In the genomic region with DNA sequence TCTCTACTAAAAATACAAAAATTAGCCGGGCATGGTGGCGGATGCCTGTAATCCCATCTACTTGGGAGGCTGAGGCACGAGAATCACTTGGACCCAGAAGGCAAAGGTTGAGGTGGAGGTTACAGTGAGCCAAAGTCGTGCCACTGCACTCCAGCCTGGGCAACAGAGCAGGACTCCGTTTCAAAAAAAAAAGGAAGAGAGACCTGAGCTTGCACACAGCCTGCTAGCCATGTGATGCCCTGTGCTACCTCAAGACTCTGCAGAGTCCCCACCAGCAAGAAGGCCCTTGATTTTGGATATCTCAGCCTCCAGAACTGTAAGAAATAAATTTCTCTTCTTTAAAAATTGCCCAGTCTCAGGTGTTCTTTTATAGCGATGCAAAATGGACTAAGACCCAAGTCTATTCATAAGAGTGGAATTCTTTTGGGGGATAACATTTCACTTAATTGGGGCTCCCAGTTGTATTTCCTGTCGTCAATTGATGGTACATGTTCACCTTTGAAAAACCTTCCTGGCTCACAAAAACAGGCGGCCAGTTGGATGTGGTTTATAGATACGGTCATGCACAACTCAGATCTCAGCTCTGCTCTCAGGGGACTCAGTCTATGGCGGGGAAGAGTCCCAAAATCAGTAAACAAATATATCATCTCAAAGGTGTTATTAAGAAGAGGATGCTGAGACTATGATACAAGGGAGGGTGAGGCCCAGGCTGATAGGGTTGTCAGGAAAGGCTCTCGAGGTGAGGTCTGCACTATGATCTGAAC, we compare ENCODE assay signal across 13 cellular contexts. TPM values are rescaled to one million over a fixed set of nuclear protein-coding genes. Genes with fewer than 3 reads are reported as not detected.
DNase-seq lines count a peak whose midpoint lies in the region; ATAC-seq, FAIRE-seq and TF ChIP-seq lines count a peak whose summit lies in the region.
"Had no signal": no experiment of that assay in that cellular context is flagged by ENCODE, and none has a peak within 500 bp of the region (broad histone marks: within the 10 kb centered on the region; RNA-seq: fewer than 3 reads in every experiment).

No MANE protein-coding gene starts in this region.

- H3K9ac ChIP-seq in GM12878 (ENCODE audit: control insufficient read depth, insufficient read depth, low read length), result peak overlapping the region; percentile 0; the same call in 1 of the 2 replicates

- H3K4me3 ChIP-seq in OCI-LY7 (ENCODE audit: low read depth, low read length, poor library complexity, severe bottlenecking) (peak overlapping the region; percentile 34), GM12878 (peak overlapping the region; percentile 18; the same call in 1 of the 2 replicates), heart right ventricle (no peak overlapping the region)
- H3K4me3 ChIP-seq: tibial artery had no signal

- peaks cover 42% of the 10 kb centered on the region for H3K4me1 Mint-ChIP-seq in activated naive CD4-positive, alpha-beta T cell treated with anti-CD3 and anti-CD28 coated beads, Interleukin-2, amount 10 ng/mL, durations not matched to agents 7 days and 5 days
- H3K4me1 Mint-ChIP-seq in stimulated activated effector memory CD8-positive, alpha-beta T cell treated with anti-CD3 and anti-CD28 coated beads, Interleukin-12 subunit alpha, Interleukin-12 subunit beta, amount 100 ng/mL, for 72 hours, result peaks cover 45% of the 10 kb centered on the region

- peaks cover 57% of the 10 kb centered on the region for H3K79me2 ChIP-seq in OCI-LY7 (ENCODE audit: insufficient read depth, low read depth, low read length)
- peaks cover 55% of the 10 kb centered on the region for H3K79me2 ChIP-seq in GM12878 (ENCODE audit: control insufficient read depth, insufficient read depth, low read length)

- peaks cover 12% of the 10 kb centered on the region; the same call in 1 of the 2 replicates for H4K20me1 ChIP-seq in OCI-LY7 (ENCODE audit: insufficient read depth, low read length)
- H4K20me1 ChIP-seq in GM12878 (ENCODE audit: control insufficient read depth, insufficient read depth), result peaks cover 4% of the 10 kb centered on the region; the same call in 1 of the 2 replicates

- peak overlapping the region; percentile 1 for H3K4me3 Mint-ChIP-seq in activated naive CD4-positive, alpha-beta T cell treated with anti-CD3 and anti-CD28 coated beads, Interleukin-2, amount 10 ng/mL, durations not matched to agents 7 days and 5 days
- peak overlapping the region; percentile 84 for H3K4me3 Mint-ChIP-seq in stimulated activated effector memory CD8-positive, alpha-beta T cell treated with anti-CD3 and anti-CD28 coated beads, Interleukin-12 subunit alpha, Interleukin-12 subunit beta, amount 100 ng/mL, for 72 hours

- H3K27me3 ChIP-seq in GM12878 (replicated peaks in 1 of 2; ENCODE audit: control insufficient read depth in 2 of 2, insufficient read depth in 2 of 2, low read length in 1 of 2) (no peaks in the 10 kb centered on the region), heart right ventricle (no peaks in the 10 kb centered on the region)
- H3K27me3 ChIP-seq: tibial artery had no signal

- in situ Hi-C loops in GM12878 (cut with MboI), result no loop called here

- ATAC-seq in GM12878 (peak; percentile 26), heart right ventricle (no peak), GM18861 (IDR thresholded peaks at IDR 0.05; ENCODE audit: unreplicated experiment) (no peak)
- no peak for ATAC-seq in stimulated activated effector memory CD8-positive, alpha-beta T cell treated with anti-CD3 and anti-CD28 coated beads, Interleukin-12 subunit alpha, Interleukin-12 subunit beta, amount 100 ng/mL, for 72 hours

- TF ChIP-seq CTCF in OCI-LY7 (conservative IDR thresholded peaks at IDR 0.05; ENCODE audit: low read length), result no peak
- TF ChIP-seq CTCF in GM12878 (IDR thresholded peaks at IDR 0.05 in 2 of 3, conservative IDR thresholded peaks at IDR 0.05 in 1 of 3; ENCODE audit: control insufficient read depth in 2 of 3, extremely low read depth in 1 of 3, insufficient read depth in 1 of 3, low read depth in 3 of 3, low read length in 3 of 3), result no peak
- TF ChIP-seq CTCF in heart right ventricle (IDR thresholded peaks at IDR 0.05), result no peak

- no peaks in the 10 kb centered on the region for H3K27me3 Mint-ChIP-seq in activated naive CD4-positive, alpha-beta T cell treated with anti-CD3 and anti-CD28 coated beads, Interleukin-2, amount 10 ng/mL, durations not matched to agents 7 days and 5 days

- no peaks in the 10 kb centered on the region for H3K9me3 Mint-ChIP-seq in activated naive CD4-positive, alpha-beta T cell treated with anti-CD3 and anti-CD28 coated beads, Interleukin-2, amount 10 ng/mL, durations not matched to agents 7 days and 5 days
- no peaks in the 10 kb centered on the region for H3K9me3 Mint-ChIP-seq in stimulated activated effector memory CD8-positive, alpha-beta T cell treated with anti-CD3 and anti-CD28 coated beads, Interleukin-12 subunit alpha, Interleukin-12 subunit beta, amount 100 ng/mL, for 72 hours

- POLR2A ChIA-PET in OCI-LY7 (lab: Charles Lee) (interaction anchor here (1.0 to 2.1 kb wide), 2 partner anchors 40 to 101 kb away, joined by 3 to 4 read pairs; no protein-coding TSS in a partner anchor), GM12878 (lab: Charles Lee) (interaction anchor here (1.2 to 6.1 kb wide), 3 partner anchors 29 to 79 kb away, joined by 3 to 72 read pairs (median 5); no protein-coding TSS in a partner anchor)

- no peak for TF ChIP-seq RAD21 in GM12878 (IDR thresholded peaks at IDR 0.05; ENCODE audit: insufficient read depth, low read depth, low read length)

- SMC1A ChIA-PET in GM12878 (lab: Charles Lee; ENCODE audit: uncharacterized antibody, unreplicated experiment), result interaction anchor here (0.6 to 2.1 kb wide), 7 partner anchors 40 to 149 kb away, joined by 3 to 11 read pairs (median 4); no protein-coding TSS in a partner anchor

- H3K27ac Mint-ChIP-seq in activated naive CD4-positive, alpha-beta T cell treated with anti-CD3 and anti-CD28 coated beads, Interleukin-2, amount 10 ng/mL, durations not matched to agents 7 days and 5 days, result no peak overlapping the region
- no peak overlapping the region for H3K27ac Mint-ChIP-seq in stimulated activated effector memory CD8-positive, alpha-beta T cell treated with anti-CD3 and anti-CD28 coated beads, Interleukin-12 subunit alpha, Interleukin-12 subunit beta, amount 100 ng/mL, for 72 hours

- BruUV-seq in OCI-LY7 (replicated peaks; lab: Mats Ljungman, UMichigan), result no TSS peak
- no TSS peak for BruUV-seq in GM12878 (replicated peaks; lab: Mats Ljungman, UMichigan)

- H2AFZ ChIP-seq in OCI-LY7 (ENCODE audit: low read length), result no peak overlapping the region
- no peak overlapping the region for H2AFZ ChIP-seq in GM12878 (ENCODE audit: control insufficient read depth, low read depth, low read length)

- DNase-seq in activated naive CD4-positive, alpha-beta T cell treated with anti-CD3 and anti-CD28 coated beads, Interleukin-2, amount 10 ng/mL, durations not matched to agents 7 days and 5 days, result no peak
- DNase-seq in activated naive CD4-positive, alpha-beta T cell treated with anti-CD3 and anti-CD28 coated beads, Interleukin-2, amount 50 U/mL, for 16 hours, result no peak
- DNase-seq in OCI-LY7 (ENCODE audit: low spot score), result peak; percentile 49
- no peak for DNase-seq in GM12878 (ENCODE audit: low read depth, low spot score)
- DNase-seq in stimulated activated effector memory CD8-positive, alpha-beta T cell treated with anti-CD3 and anti-CD28 coated beads, Interleukin-12 subunit alpha, Interleukin-12 subunit beta, amount 100 ng/mL, for 72 hours (ENCODE audit: low spot score in 2 of 2), result no peak
- DNase-seq in DMS153 (lab: John Stamatoyannopoulos, UW), result no peak
- DNase-seq in heart right ventricle, result no peak
- DNase-seq: cerebellar nuclear complex, NCI-H1048, tibial artery had no signal

- H3K9me3 ChIP-seq in OCI-LY7 (ENCODE audit: low read length) (no peaks in the 10 kb centered on the region), GM12878 (replicated peaks; ENCODE audit: control insufficient read depth, insufficient read depth, low read length) (no peaks in the 10 kb centered on the region; the same call in 2 of the 3 replicates), heart right ventricle (no peaks in the 10 kb centered on the region)
- H3K9me3 ChIP-seq: tibial artery had no signal

- no peak for FAIRE-seq in GM12878 (lab: Jason Lieb, UNC)
- FAIRE-seq: islet of Langerhans had no signal

- 21% methylated on average over 11 of the region's 11 CpGs for WGBS in GM12878 (ENCODE audit: insufficient coverage, insufficient replicate concordance, low lambda C conversion rate, missing lambda C conversion rate)
- 91 to 93% methylated on average over 11 of the region's 11 CpGs for WGBS in heart right ventricle, 2 donors

- TF ChIP-seq EP300 in GM12878 (IDR thresholded peaks at IDR 0.05; ENCODE audit: borderline replicate concordance in 1 of 2, control insufficient read depth in 1 of 2, low read depth in 2 of 2, low read length in 2 of 2), result no peak

- H3K27ac ChIP-seq in OCI-LY7 (ENCODE audit: low read depth, low read length, poor library complexity, severe bottlenecking) (peak overlapping the region; percentile 57), GM12878 (ENCODE audit: control insufficient read depth, insufficient read depth) (peak overlapping the region; percentile 58), heart right ventricle (no peak overlapping the region)

- H3K4me1 ChIP-seq in OCI-LY7 (ENCODE audit: insufficient read depth, low read length, poor library complexity, severe bottlenecking), result peaks cover 33% of the 10 kb centered on the region
- peaks cover 34% of the 10 kb centered on the region for H3K4me1 ChIP-seq in GM12878 (ENCODE audit: control insufficient read depth, insufficient read depth, low read length)
- peaks cover 16 to 38% (median 35%) of the 10 kb centered on the region in 9 donors for H3K4me1 ChIP-seq in heart right ventricle

- H3K36me3 ChIP-seq in OCI-LY7 (ENCODE audit: insufficient read depth, low read length), result peaks cover 20% of the 10 kb centered on the region
- H3K36me3 ChIP-seq in GM12878 (ENCODE audit: control insufficient read depth in 2 of 2, insufficient read depth in 2 of 2, low read length in 1 of 2), result peaks cover 0 to 7% of the 10 kb centered on the region in 2 experiments; a peak in 2 of 4 replicates
- H3K36me3 ChIP-seq in heart right ventricle, result peaks cover 0 to 20% (median 0%) of the 10 kb centered on the region in 9 donors

- RAD21 ChIA-PET in GM12878 (lab: Charles Lee; ENCODE audit: unreplicated experiment), result interaction anchor here (0.9 to 2.7 kb wide), 4 partner anchors 35 to 79 kb away, joined by 3 to 20 read pairs (median 6); no protein-coding TSS in a partner anchor

- no peak for TF ChIP-seq POLR2A in GM12878 (IDR thresholded peaks at IDR 0.05; ENCODE audit: low read depth, low read length)

- no peaks in the 10 kb centered on the region for H3K9me2 ChIP-seq in OCI-LY7 (ENCODE audit: insufficient read depth, low read length)

- H3K36me3 Mint-ChIP-seq in activated naive CD4-positive, alpha-beta T cell treated with anti-CD3 and anti-CD28 coated beads, Interleukin-2, amount 10 ng/mL, durations not matched to agents 7 days and 5 days, result peaks cover 19% of the 10 kb centered on the region
- peaks cover 48% of the 10 kb centered on the region for H3K36me3 Mint-ChIP-seq in stimulated activated effector memory CD8-positive, alpha-beta T cell treated with anti-CD3 and anti-CD28 coated beads, Interleukin-12 subunit alpha, Interleukin-12 subunit beta, amount 100 ng/mL, for 72 hours

- H3K4me2 ChIP-seq in OCI-LY7 (ENCODE audit: low read length) (peak overlapping the region; percentile 61), GM12878 (ENCODE audit: control insufficient read depth, insufficient read depth) (peak overlapping the region; percentile 79)

- CTCF ChIA-PET in activated naive CD4-positive, alpha-beta T cell treated with anti-CD3 and anti-CD28 coated beads, Interleukin-2, amount 10 ng/mL, durations not matched to agents 7 days and 5 days (lab: Charles Lee), result no interaction called here
- CTCF ChIA-PET in OCI-LY7 (lab: Charles Lee; ENCODE audit: unreplicated experiment) (no interaction called here), GM12878 (lab: Yijun Ruan, JAX) (interaction anchor here (1.3 kb wide), 1 partner anchor 80 kb away, joined by 3 read pairs; no protein-coding TSS in a partner anchor)

- intact Hi-C loops in OCI-LY7 (cut with micrococcal nuclease; ENCODE audit: unreplicated experiment) (loop anchor here (5.0 kb wide), 1 partner anchor 43 kb away; no protein-coding TSS in a partner anchor), GM12878 (cut with micrococcal nuclease; ENCODE audit: unreplicated experiment) (loop anchor here (5.0 to 10.0 kb wide), 2 partner anchors 78 to 100 kb away; no protein-coding TSS in a partner anchor), heart right ventricle (cut with DNase I) (loop anchor here in 1 of 10 donors (5.0 kb wide), 1 partner anchor 47 kb away; a partner anchor contains a TSS)

RNA-seq across cellular contexts. Expression of a gene that starts 2.4 kb away (rescaled TPM):
- total RNA-seq in OCI-LY7 (2014; rRNA removed; shearing (Covaris generic)), result 14.6 and 15.6 TPM in 2 replicates
- 87.1 and 87.2 TPM in 2 replicates for total RNA-seq in OCI-LY7 (2022)
- total RNA-seq in GM12878 (2013; cell fraction: nucleolus; rRNA removed), result 47.2 and 55.4 TPM in 2 replicates
- total RNA-seq in GM12878 (2014; rRNA removed), result 3.6 and 4.9 TPM in 2 replicates
- 6.8 and 7.2 TPM in 2 replicates for total RNA-seq in GM12878 (2014; rRNA removed; fragmentation: Illumina TruSeq; extraction: Trizol)
- 57.5 and 65.3 TPM in 2 replicates for total RNA-seq in GM12878 (2021)
- 13.6 TPM for polyA plus RNA-seq in GM12878 (2011; ENCODE audit: low read depth)
- 3.2 and 5.1 TPM in 2 replicates for polyA plus RNA-seq in GM12878 (2011; rRNA removed)
- polyA plus RNA-seq in GM12878 (2011; cell fraction: cytosol; rRNA removed), result 7.8 and 8.6 TPM in 2 replicates
- polyA plus RNA-seq in GM12878 (2011; cell fraction: nucleus; rRNA removed), result 45.6 and 76.2 TPM in 2 replicates
- polyA plus RNA-seq in GM12878 (2012), result 34.7 and 37.6 TPM in 2 replicates
- 3.5 and 17.6 TPM in 2 replicates for polyA plus RNA-seq in GM12878 (2014; fragmentation: Illumina TruSeq; extraction: Trizol)
- polyA plus RNA-seq in GM12878 (2014; fragmentation: Nextera tagmentation; extraction: Ambion mirVana), result 1 to 10 TPM in 1 of 2 experiments, under 1 TPM in 1; 0.66 to 1.7 TPM
- 24.0 and 42.2 TPM in 2 replicates for polyA plus RNA-seq in GM12878 (2014; rRNA removed)
- 10 to 100 TPM; 47.1 to 49.4 TPM for polyA plus RNA-seq in GM12878 (2016; fragmentation: Nextera tagmentation; extraction: Ambion mirVana)
- polyA minus RNA-seq in GM12878 (2011; rRNA and poly(A)+ RNA removed), result 4.5 and 8.6 TPM in 2 replicates
- polyA minus RNA-seq in GM12878 (2011; cell fraction: cytosol; rRNA and poly(A)+ RNA removed), result 9.5 and 14.8 TPM in 2 replicates
- polyA minus RNA-seq in GM12878 (2011; cell fraction: nucleus; rRNA and poly(A)+ RNA removed), result 15.5 and 27.3 TPM in 2 replicates
- 10 to 100 TPM; 20.0 to 26.6 (median 22.6) TPM for total RNA-seq in heart right ventricle
- polyA plus RNA-seq in heart right ventricle, result 10 to 100 TPM; 11.3 to 16.4 TPM

RNA-seq across cellular contexts. Expression of a gene that starts 27.6 kb away (rescaled TPM):
- 17.3 and 21.1 TPM in 2 replicates for total RNA-seq in OCI-LY7 (2014; rRNA removed; shearing (Covaris generic))
- total RNA-seq in OCI-LY7 (2022) (37.2 and 41.2 TPM in 2 replicates), GM12878 (2014; rRNA removed) (24.7 and 26.5 TPM in 2 replicates), GM12878 (2014; rRNA removed; fragmentation: Illumina TruSeq; extraction: Trizol) (20.1 and 20.4 TPM in 2 replicates), GM12878 (2021) (30.9 and 33.7 TPM in 2 replicates), heart right ventricle (10 to 100 TPM; 20.8 to 29.0 (median 23.6) TPM)
- 130 and 131 TPM in 2 replicates for total RNA-seq in GM12878 (2013; cell fraction: nucleolus; rRNA removed)
- polyA plus RNA-seq in GM12878 (2011; ENCODE audit: low read depth), result 23.4 TPM
- polyA plus RNA-seq in GM12878 (2011; rRNA removed) (28.7 and 37.7 TPM in 2 replicates), GM12878 (2014; fragmentation: Illumina TruSeq; extraction: Trizol) (20.5 and 23.8 TPM in 2 replicates), GM12878 (2014; fragmentation: Nextera tagmentation; extraction: Ambion mirVana) (10 to 100 TPM; 11.3 to 15.1 TPM), GM12878 (2014; rRNA removed) (19.6 and 26.7 TPM in 2 replicates), GM12878 (2016; fragmentation: Nextera tagmentation; extraction: Ambion mirVana) (10 to 100 TPM; 12.6 to 20.0 TPM), heart right ventricle (10 to 100 TPM; 22.9 to 25.6 TPM)
- polyA plus RNA-seq in GM12878 (2011; cell fraction: cytosol; rRNA removed), result 42.7 and 47.6 TPM in 2 replicates
- 45.6 and 46.8 TPM in 2 replicates for polyA plus RNA-seq in GM12878 (2011; cell fraction: nucleus; rRNA removed)
- polyA plus RNA-seq in GM12878 (2012), result 32.1 and 35.8 TPM in 2 replicates
- 96.4 and 132 TPM in 2 replicates for polyA minus RNA-seq in GM12878 (2011; rRNA and poly(A)+ RNA removed)
- 29.0 and 31.5 TPM in 2 replicates for polyA minus RNA-seq in GM12878 (2011; cell fraction: cytosol; rRNA and poly(A)+ RNA removed)
- polyA minus RNA-seq in GM12878 (2011; cell fraction: nucleus; rRNA and poly(A)+ RNA removed), result 27.3 and 43.1 TPM in 2 replicates

RNA-seq across cellular contexts. Expression of a gene that starts 48.5 kb away (rescaled TPM):
- 5.2 and 6.8 TPM in 2 replicates for total RNA-seq in OCI-LY7 (2014; rRNA removed; shearing (Covaris generic))
- total RNA-seq in OCI-LY7 (2022) (7.6 and 8.4 TPM in 2 replicates), GM12878 (2014; rRNA removed) (2.0 and 2.1 TPM in 2 replicates), GM12878 (2014; rRNA removed; fragmentation: Illumina TruSeq; extraction: Trizol) (2.7 and 3.3 TPM in 2 replicates), GM12878 (2021) (3.1 and 3.8 TPM in 2 replicates), heart right ventricle (1 to 10 TPM; 1.6 to 3.5 (median 2.9) TPM)
- 21.6 and 25.8 TPM in 2 replicates for total RNA-seq in GM12878 (2013; cell fraction: nucleolus; rRNA removed)
- 0.84 TPM for polyA plus RNA-seq in GM12878 (2011; ENCODE audit: low read depth)
- polyA plus RNA-seq in GM12878 (2011; rRNA removed) (2.5 and 3.0 TPM in 2 replicates), GM12878 (2014; fragmentation: Illumina TruSeq; extraction: Trizol) (3.6 and 5.2 TPM in 2 replicates), GM12878 (2014; fragmentation: Nextera tagmentation; extraction: Ambion mirVana) (under 1 TPM; 0.26 to 0.31 TPM), GM12878 (2014; rRNA removed) (4.1 and 5.4 TPM in 2 replicates), GM12878 (2016; fragmentation: Nextera tagmentation; extraction: Ambion mirVana) (1 to 10 TPM; 3.9 to 4.0 TPM), heart right ventricle (1 to 10 TPM; 3.0 to 4.1 TPM)
- 3.5 and 3.7 TPM in 2 replicates for polyA plus RNA-seq in GM12878 (2011; cell fraction: cytosol; rRNA removed)
- polyA plus RNA-seq in GM12878 (2011; cell fraction: nucleus; rRNA removed), result 8.7 and 9.7 TPM in 2 replicates
- 3.8 and 4.0 TPM in 2 replicates for polyA plus RNA-seq in GM12878 (2012)
- polyA minus RNA-seq in GM12878 (2011; rRNA and poly(A)+ RNA removed), result 1.3 and 2.3 TPM in 2 replicates
- 2.5 and 3.3 TPM in 2 replicates for polyA minus RNA-seq in GM12878 (2011; cell fraction: cytosol; rRNA and poly(A)+ RNA removed)
- 2.7 and 3.9 TPM in 2 replicates for polyA minus RNA-seq in GM12878 (2011; cell fraction: nucleus; rRNA and poly(A)+ RNA removed)

RNA-seq across cellular contexts. Expression of a gene that starts 48.7 kb away (rescaled TPM):
- total RNA-seq in OCI-LY7 (2014; rRNA removed; shearing (Covaris generic)), result not detected in 2 replicates
- total RNA-seq in OCI-LY7 (2022) (not detected in 2 replicates), GM12878 (2014; rRNA removed) (0.11 TPM in 2 replicates), GM12878 (2014; rRNA removed; fragmentation: Illumina TruSeq; extraction: Trizol) (0.18 and 0.45 TPM in 2 replicates), GM12878 (2021) (0.19 TPM in 1 of 2 replicates, not detected in the other), heart right ventricle (under 1 TPM in 1 of 10 donors, not detected in 9; 0.22 TPM)
- total RNA-seq in GM12878 (2013; cell fraction: nucleolus; rRNA removed), result not detected in 2 replicates
- not detected for polyA plus RNA-seq in GM12878 (2011; ENCODE audit: low read depth)
- polyA plus RNA-seq in GM12878 (2011; rRNA removed) (0.05 TPM in 1 of 2 replicates, not detected in the other), GM12878 (2014; fragmentation: Illumina TruSeq; extraction: Trizol) (0.35 and 0.43 TPM in 2 replicates), GM12878 (2014; fragmentation: Nextera tagmentation; extraction: Ambion mirVana) (under 1 TPM; 0.10 to 0.13 TPM), GM12878 (2014; rRNA removed) (0.12 and 0.14 TPM in 2 replicates), GM12878 (2016; fragmentation: Nextera tagmentation; extraction: Ambion mirVana) (under 1 TPM in 1 of 2 experiments, not detected in 1; 0.31 TPM), heart right ventricle (not detected)
- polyA plus RNA-seq in GM12878 (2011; cell fraction: cytosol; rRNA removed), result 0.06 TPM in 1 of 2 replicates, not detected in the other
- polyA plus RNA-seq in GM12878 (2011; cell fraction: nucleus; rRNA removed), result not detected in 2 replicates
- polyA plus RNA-seq in GM12878 (2012), result not detected in 2 replicates
- not detected in 2 replicates for polyA minus RNA-seq in GM12878 (2011; rRNA and poly(A)+ RNA removed)
- polyA minus RNA-seq in GM12878 (2011; cell fraction: cytosol; rRNA and poly(A)+ RNA removed), result not detected in 2 replicates
- polyA minus RNA-seq in GM12878 (2011; cell fraction: nucleus; rRNA and poly(A)+ RNA removed), result not detected in 2 replicates
- total RNA-seq: mucosa of gallbladder had no signal

Comparison
In these comparisons a context has a peak if more than half of its experiments do, and no peak if none do; other contexts are left out.
1. H3K27ac ChIP-seq: peak in OCI-LY7 (single experiment) and GM12878 (single experiment); none in heart right ventricle (0 of 10).
2. H3K4me3 ChIP-seq: peak in OCI-LY7 (single experiment) and GM12878 (single experiment); none in heart right ventricle (0 of 10).